Comparison of ENCODE assay signal across 22 cellular contexts in the genomic region with DNA sequence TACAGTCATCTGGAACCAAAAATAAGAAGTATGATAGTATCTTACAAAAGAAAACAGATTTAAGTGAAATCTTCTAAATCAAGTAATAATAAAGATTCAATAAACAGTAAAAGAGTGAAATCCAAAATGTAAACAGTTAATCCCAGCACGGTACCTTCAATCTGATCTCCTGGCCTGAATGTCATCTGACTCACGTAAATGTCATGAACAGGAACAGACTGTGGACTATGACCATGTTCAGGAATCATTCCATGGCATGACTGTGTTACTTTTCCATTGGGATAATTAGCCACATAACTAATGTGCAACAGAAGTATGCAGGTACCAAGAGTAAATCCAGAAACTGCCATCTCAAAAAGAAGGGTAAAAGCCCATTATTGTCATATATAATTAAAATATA. TPM values are rescaled to one million over a fixed set of nuclear protein-coding genes. Genes with fewer than 3 reads are reported as not detected.
DNase-seq lines count a peak whose midpoint lies in the region; ATAC-seq and TF ChIP-seq lines count a peak whose summit lies in the region.
"Had no signal": no experiment of that assay in that cellular context is flagged by ENCODE, and none has a peak within 500 bp of the region (broad histone marks: within the 10 kb centered on the region; RNA-seq: fewer than 3 reads in every experiment).

No MANE protein-coding gene starts in this region.

- no peak overlapping the region for H3K14ac ChIP-seq in IMR-90 (replicated peaks; ENCODE audit: low read depth, low read length)

- no peak overlapping the region for H3K23ac ChIP-seq in IMR-90 (ENCODE audit: low read depth, low read length)

- H3K36me3 ChIP-seq in heart left ventricle (peaks cover 0 to 18% (median 4%) of the 10 kb centered on the region in 9 donors), IMR-90 (ENCODE audit: control insufficient read depth, insufficient read depth, low read length) (0 out of 2 replicates have a peak, but pooled peaks cover 2% of the 10 kb centered on the region), gastrocnemius medialis (no peaks in the 10 kb centered on the region)

- H3K4ac ChIP-seq in IMR-90 (ENCODE audit: low read depth, low read length), result no peak overlapping the region

- H2AK9ac ChIP-seq in IMR-90 (replicated peaks; ENCODE audit: low read depth, low read length, poor library complexity), result no peak overlapping the region

- WGBS in heart left ventricle, 4 donors, result 43 to 53% (median 51%) methylated on average over 2 of the region's 2 CpGs
- no CpG with 5 or more reads among the region's 2 CpGs for WGBS in IMR-90 (ENCODE audit: extremely low coverage in 2 of 2, insufficient read length in 1 of 2), 2 experiments

- H3K27ac ChIP-seq in heart left ventricle, result no peak overlapping the region
- no peak overlapping the region for H3K27ac ChIP-seq in IMR-90 (ENCODE audit: insufficient read depth, low read length)
- H3K27ac ChIP-seq in foreskin keratinocyte, result no peak overlapping the region
- peak overlapping the region in 2 of 4 donors; percentile 22 to 28 for H3K27ac ChIP-seq in gastrocnemius medialis
- H3K27ac ChIP-seq: testis, VCaP had no signal

- H2BK20ac ChIP-seq in IMR-90 (ENCODE audit: low read depth, low read length), result no peak overlapping the region

- no peaks in the 10 kb centered on the region for H3K27me3 ChIP-seq in heart left ventricle
- no peaks in the 10 kb centered on the region for H3K27me3 ChIP-seq in IMR-90 (ENCODE audit: control insufficient read depth, insufficient read depth, low read length)
- no peaks in the 10 kb centered on the region for H3K27me3 ChIP-seq in foreskin keratinocyte
- no peaks in the 10 kb centered on the region for H3K27me3 ChIP-seq in gastrocnemius medialis
- H3K27me3 ChIP-seq: testis had no signal

- H2AK5ac ChIP-seq in IMR-90 (ENCODE audit: low read depth, low read length), result no peak overlapping the region

- H4K20me1 ChIP-seq in IMR-90 (ENCODE audit: insufficient read depth, low read length), result no peaks in the 10 kb centered on the region

- intact Hi-C loops in heart left ventricle (cut with DNase I) (no loop called here), cardiac septum (cut with DNase I) (no loop called here), IMR-90 (cut with micrococcal nuclease) (no loop called here), gastrocnemius medialis (cut with DNase I; ENCODE audit: low total_unique reads) (no loop called here)

- no peak for TF ChIP-seq CTCF in heart left ventricle (IDR thresholded peaks at IDR 0.05)
- no peak for TF ChIP-seq CTCF in IMR-90 (conservative IDR thresholded peaks at IDR 0.05; ENCODE audit: low read depth, low read length)
- TF ChIP-seq CTCF in foreskin keratinocyte (conservative IDR thresholded peaks at IDR 0.05), result no peak
- no peak for TF ChIP-seq CTCF in gastrocnemius medialis (IDR thresholded peaks at IDR 0.05 in 4 of 5, conservative IDR thresholded peaks at IDR 0.05 in 1 of 5)

- TF ChIP-seq POLR2A in heart left ventricle (IDR thresholded peaks at IDR 0.05), result no peak
- no peak for TF ChIP-seq POLR2A in IMR-90 (IDR thresholded peaks at IDR 0.05; ENCODE audit: low read depth, low read length)
- no peak for TF ChIP-seq POLR2A in gastrocnemius medialis (IDR thresholded peaks at IDR 0.05)

- H2BK5ac ChIP-seq in IMR-90 (ENCODE audit: low read depth, low read length, poor library complexity, severe bottlenecking), result no peak overlapping the region

- in situ Hi-C loops in IMR-90 (cut with MboI; ENCODE audit: low sequenced_read_pairs) (no loop called here), gastrocnemius medialis (cut with MboI; ENCODE audit: low sequenced_read_pairs in 4 of 4) (no loop called here)

- H2AFZ ChIP-seq in IMR-90 (replicated peaks; ENCODE audit: low read length, poor library complexity), result no peak overlapping the region

- dilution Hi-C loops in IMR-90 (cut with HindIII; ENCODE audit: low sequenced_read_pairs, unreplicated experiment), result no loop called here

- H3K9me3 ChIP-seq in heart left ventricle, result no peaks in the 10 kb centered on the region
- no peaks in the 10 kb centered on the region for H3K9me3 ChIP-seq in IMR-90 (ENCODE audit: control insufficient read depth, insufficient read depth, low read length)
- H3K9me3 ChIP-seq in gastrocnemius medialis, result no peaks in the 10 kb centered on the region
- H3K9me3 ChIP-seq: testis had no signal

- H3K9me1 ChIP-seq in IMR-90 (ENCODE audit: insufficient read depth, low read length), result no peaks in the 10 kb centered on the region

- H3K56ac ChIP-seq in IMR-90 (ENCODE audit: extremely low read depth, insufficient read depth, low read length), result no peak overlapping the region

- H3K79me1 ChIP-seq in IMR-90 (ENCODE audit: low read depth in 1 of 2, low read length in 2 of 2), result no peaks in the 10 kb centered on the region; a peak in 1 of 4 replicates

- no peak overlapping the region for H2BK120ac ChIP-seq in IMR-90 (ENCODE audit: low read depth, low read length)

- POLR2A ChIA-PET in IMR-90 (lab: Charles Lee; ENCODE audit: unreplicated experiment), result no interaction called here

- no peak overlapping the region for H4K5ac ChIP-seq in IMR-90 (ENCODE audit: low read depth, low read length)

- BruUV-seq in IMR-90 (replicated peaks; lab: Mats Ljungman, UMichigan), result no TSS peak

- no peak overlapping the region for H3K9ac ChIP-seq in IMR-90 (ENCODE audit: low read depth, low read length)

- no peak overlapping the region for H3K4me2 ChIP-seq in IMR-90 (ENCODE audit: low read depth, low read length)

- CTCF ChIA-PET in IMR-90 (lab: Yijun Ruan, JAX), result no interaction called here

- no peak overlapping the region for H3K18ac ChIP-seq in IMR-90 (ENCODE audit: low read depth, low read length)

- no peak for TF ChIP-seq RAD21 in IMR-90 (IDR thresholded peaks at IDR 0.05; ENCODE audit: low read length)

- peaks cover 0 to 5% (median 0%) of the 10 kb centered on the region in 12 donors for H3K4me1 ChIP-seq in heart left ventricle
- no peaks in the 10 kb centered on the region for H3K4me1 ChIP-seq in IMR-90 (ENCODE audit: control insufficient read depth, insufficient read depth, low read length)
- peaks cover 4% of the 10 kb centered on the region for H3K4me1 ChIP-seq in foreskin keratinocyte
- peaks cover 0 to 7% of the 10 kb centered on the region in 2 donors for H3K4me1 ChIP-seq in gastrocnemius medialis
- H3K4me1 ChIP-seq: testis had no signal

- DNase-seq in heart left ventricle, result no peak
- DNase-seq in cardiac septum (ENCODE audit: low spot score), result no peak
- DNase-seq in IMR-90, result peak; percentile 32
- DNase-seq in foreskin keratinocyte, result no peak
- no peak for DNase-seq in gastrocnemius medialis
- no peak for DNase-seq in T-helper 9 cell
- no peak for DNase-seq in amygdala (lab: John Stamatoyannopoulos, UW)
- DNase-seq in NCI-H774 (lab: John Stamatoyannopoulos, UW), result no peak
- DNase-seq: 8988T; activated CD4-positive, alpha-beta T cell treated with anti-CD3 and anti-CD28 coated beads for 4 hours; activated gamma-delta T cell; activated T-cell treated with anti-CD3 and anti-CD28 coated beads, Interleukin-2, amount 50 U/mL, for 24 hours; AML-193; CD4-positive, alpha-beta memory T cell; H9; kidney glomerular epithelial cell; MV-4-11; NCI-H446; posterior cingulate gyrus; stimulated activated naive CD4-positive, alpha-beta T cell; testis had no signal

- H3K4me3 ChIP-seq in heart left ventricle (no peak overlapping the region), IMR-90 (ENCODE audit: insufficient read depth, low read depth, low read length) (no peak overlapping the region), gastrocnemius medialis (no peak overlapping the region)
- H3K4me3 ChIP-seq: testis had no signal

- H2BK15ac ChIP-seq in IMR-90 (ENCODE audit: low read depth, low read length), result no peak overlapping the region

- peak in 3 of 4 donors; percentile 82 to 92 (median 86) for ATAC-seq in heart left ventricle
- ATAC-seq in IMR-90 (ENCODE audit: low read depth), result peak; percentile 77
- ATAC-seq in foreskin keratinocyte, result peak; percentile 51
- ATAC-seq in gastrocnemius medialis, result peak; percentile 97 to 98

- no peak overlapping the region for H4K91ac ChIP-seq in IMR-90 (ENCODE audit: insufficient read depth, low read depth, low read length)

- H4K8ac ChIP-seq in IMR-90 (ENCODE audit: low read depth in 2 of 2, low read length in 2 of 2), result no peak overlapping the region

TF ChIP-seq in IMR-90, 13 proteins besides CTCF, POLR2A, EP300 and RAD21:
- peak; percentile 23; the same call in 1 of the 2 replicates for TF ChIP-seq BHLHE40 (IDR thresholded peaks at IDR 0.05; ENCODE audit: low read depth, low read length)
- TF ChIP-seq RFX5 (IDR thresholded peaks at IDR 0.05; ENCODE audit: low read depth, low read length), result no peak

RNA-seq across cellular contexts. Expression of a gene that starts 18.0 kb away (rescaled TPM):
- total RNA-seq in heart left ventricle (1 to 10 TPM; 2.8 to 9.3 (median 5.4) TPM), cardiac septum (4.0 TPM), IMR-90 (2012; rRNA removed) (21.7 and 23.5 TPM in 2 replicates), foreskin keratinocyte (13.0 and 13.2 TPM in 2 replicates), gastrocnemius medialis (1 to 10 TPM; 1.4 to 4.5 (median 2.3) TPM)
- polyA plus RNA-seq in heart left ventricle (1 to 10 TPM in 1 of 2 donors, under 1 TPM in 1; 0.50 to 6.6 TPM), IMR-90 (2012; rRNA removed) (3.2 and 3.8 TPM in 2 replicates), foreskin keratinocyte (0.90 and 1.4 TPM in 2 replicates)
- 1.2 and 1.3 TPM in 2 replicates for polyA plus RNA-seq in IMR-90 (2012; cell fraction: cytosol; rRNA removed)
- 0.28 and 3.9 TPM in 2 replicates for polyA plus RNA-seq in IMR-90 (2012; cell fraction: nucleus; rRNA removed; ENCODE audit: low replicate concordance)
- polyA plus RNA-seq: CD4-positive, alpha-beta memory T cell had no signal
